In the genomic region with DNA sequence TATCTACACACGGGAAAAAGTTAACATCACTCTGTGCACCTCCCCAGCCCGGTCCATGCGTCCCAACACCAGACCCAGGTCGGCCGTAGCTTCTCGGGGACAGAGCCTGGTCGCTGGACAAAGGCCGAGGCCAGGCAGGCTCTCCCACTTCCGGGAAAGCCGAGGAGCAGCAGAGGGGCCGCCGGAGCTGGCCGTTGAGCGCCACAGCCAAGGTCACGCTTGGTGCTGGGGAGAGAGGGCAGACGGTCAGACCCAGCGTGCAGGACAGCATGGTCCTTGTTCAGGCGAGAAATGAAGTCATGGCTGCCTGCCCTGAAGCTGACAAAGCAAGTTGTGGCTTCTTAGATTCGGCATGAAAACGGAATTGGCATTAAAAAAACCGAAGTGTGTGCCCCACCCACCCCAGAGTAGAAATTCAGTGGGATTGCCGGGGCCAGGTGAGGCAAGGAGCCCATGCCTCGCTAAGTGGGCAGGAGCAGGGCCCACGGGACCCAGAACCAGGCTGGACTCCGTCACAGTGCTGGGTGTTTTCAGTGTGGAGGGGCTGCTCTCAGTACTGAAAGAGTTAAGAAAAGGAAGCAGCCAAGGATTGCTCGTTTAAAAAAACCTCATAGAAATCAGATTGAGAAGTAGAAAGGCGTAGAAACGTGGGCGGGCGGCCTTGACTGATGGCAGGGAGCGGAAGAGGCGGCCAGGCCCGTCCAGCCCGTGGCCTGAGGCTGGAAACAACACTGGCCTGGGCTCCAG, we compare ENCODE assay signal across 1 cellular context.
TF ChIP-seq lines count a peak whose summit lies in the region.

No MANE protein-coding gene starts in this region.

TF ChIP-seq in HepG2, 621 proteins besides CTCF, POLR2A, EP300 and RAD21 (continued from another document and continues in another):
- TF ChIP-seq ZSCAN25 (CRISPR knock-in tag; IDR thresholded peaks at IDR 0.05) (peak; percentile 71), ZNF431 (CRISPR knock-in tag; IDR thresholded peaks at IDR 0.05; ENCODE audit: borderline replicate concordance, low read depth) (no peak; the same call in 1 of the 2 replicates), SATB2 (CRISPR knock-in tag; IDR thresholded peaks at IDR 0.05) (no peak), MIER2 (CRISPR knock-in tag; IDR thresholded peaks at IDR 0.05) (no peak), ZMYM3 (CRISPR knock-in tag; IDR thresholded peaks at IDR 0.05) (peak; percentile 50), SMC3 (IDR thresholded peaks at IDR 0.05; ENCODE audit: low read length) (no peak), NCOR1 (IDR thresholded peaks at IDR 0.05; ENCODE audit: borderline replicate concordance, low read length) (no peak), MZF1 (CRISPR knock-in tag; IDR thresholded peaks at IDR 0.05; ENCODE audit: borderline replicate concordance) (no peak), ZNF781 (CRISPR knock-in tag; IDR thresholded peaks at IDR 0.05; ENCODE audit: borderline replicate concordance, not compliant biosample characterization) (no peak), AGO1 (IDR thresholded peaks at IDR 0.05; ENCODE audit: low read depth, low read length, poor library complexity, severe bottlenecking) (peak; percentile 89), ELF3 (CRISPR knock-in tag; IDR thresholded peaks at IDR 0.05) (peak; percentile 97), ZNF556 (CRISPR knock-in tag; IDR thresholded peaks at IDR 0.05; ENCODE audit: borderline replicate concordance) (no peak; the same call in 1 of the 2 replicates), DR1 (CRISPR knock-in tag; IDR thresholded peaks at IDR 0.05) (peak; percentile 53; the same call in 1 of the 2 replicates), SP4 (CRISPR knock-in tag; IDR thresholded peaks at IDR 0.05) (peak; percentile 82; the same call in 1 of the 2 replicates), ZNF343 (CRISPR knock-in tag; IDR thresholded peaks at IDR 0.05) (no peak), MXD4 (CRISPR knock-in tag; IDR thresholded peaks at IDR 0.05) (peak; percentile 53; the same call in 1 of the 2 replicates), ZFP36L1 (CRISPR knock-in tag; IDR thresholded peaks at IDR 0.05) (peak; percentile 82; the same call in 1 of the 2 replicates), ESRRA (CRISPR knock-in tag; IDR thresholded peaks at IDR 0.05; ENCODE audit: low read depth) (peak; percentile 92)
- TF ChIP-seq, protein P1, sequence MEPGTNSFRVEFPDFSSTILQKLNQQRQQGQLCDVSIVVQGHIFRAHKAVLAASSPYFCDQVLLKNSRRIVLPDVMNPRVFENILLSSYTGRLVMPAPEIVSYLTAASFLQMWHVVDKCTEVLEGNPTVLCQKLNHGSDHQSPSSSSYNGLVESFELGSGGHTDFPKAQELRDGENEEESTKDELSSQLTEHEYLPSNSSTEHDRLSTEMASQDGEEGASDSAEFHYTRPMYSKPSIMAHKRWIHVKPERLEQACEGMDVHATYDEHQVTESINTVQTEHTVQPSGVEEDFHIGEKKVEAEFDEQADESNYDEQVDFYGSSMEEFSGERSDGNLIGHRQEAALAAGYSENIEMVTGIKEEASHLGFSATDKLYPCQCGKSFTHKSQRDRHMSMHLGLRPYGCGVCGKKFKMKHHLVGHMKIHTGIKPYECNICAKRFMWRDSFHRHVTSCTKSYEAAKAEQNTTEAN (CRISPR knock-in tag; conservative IDR thresholded peaks at IDR 0.05): peak; percentile 56; the same call in 1 of the 2 replicates
- TF ChIP-seq, protein P2, sequence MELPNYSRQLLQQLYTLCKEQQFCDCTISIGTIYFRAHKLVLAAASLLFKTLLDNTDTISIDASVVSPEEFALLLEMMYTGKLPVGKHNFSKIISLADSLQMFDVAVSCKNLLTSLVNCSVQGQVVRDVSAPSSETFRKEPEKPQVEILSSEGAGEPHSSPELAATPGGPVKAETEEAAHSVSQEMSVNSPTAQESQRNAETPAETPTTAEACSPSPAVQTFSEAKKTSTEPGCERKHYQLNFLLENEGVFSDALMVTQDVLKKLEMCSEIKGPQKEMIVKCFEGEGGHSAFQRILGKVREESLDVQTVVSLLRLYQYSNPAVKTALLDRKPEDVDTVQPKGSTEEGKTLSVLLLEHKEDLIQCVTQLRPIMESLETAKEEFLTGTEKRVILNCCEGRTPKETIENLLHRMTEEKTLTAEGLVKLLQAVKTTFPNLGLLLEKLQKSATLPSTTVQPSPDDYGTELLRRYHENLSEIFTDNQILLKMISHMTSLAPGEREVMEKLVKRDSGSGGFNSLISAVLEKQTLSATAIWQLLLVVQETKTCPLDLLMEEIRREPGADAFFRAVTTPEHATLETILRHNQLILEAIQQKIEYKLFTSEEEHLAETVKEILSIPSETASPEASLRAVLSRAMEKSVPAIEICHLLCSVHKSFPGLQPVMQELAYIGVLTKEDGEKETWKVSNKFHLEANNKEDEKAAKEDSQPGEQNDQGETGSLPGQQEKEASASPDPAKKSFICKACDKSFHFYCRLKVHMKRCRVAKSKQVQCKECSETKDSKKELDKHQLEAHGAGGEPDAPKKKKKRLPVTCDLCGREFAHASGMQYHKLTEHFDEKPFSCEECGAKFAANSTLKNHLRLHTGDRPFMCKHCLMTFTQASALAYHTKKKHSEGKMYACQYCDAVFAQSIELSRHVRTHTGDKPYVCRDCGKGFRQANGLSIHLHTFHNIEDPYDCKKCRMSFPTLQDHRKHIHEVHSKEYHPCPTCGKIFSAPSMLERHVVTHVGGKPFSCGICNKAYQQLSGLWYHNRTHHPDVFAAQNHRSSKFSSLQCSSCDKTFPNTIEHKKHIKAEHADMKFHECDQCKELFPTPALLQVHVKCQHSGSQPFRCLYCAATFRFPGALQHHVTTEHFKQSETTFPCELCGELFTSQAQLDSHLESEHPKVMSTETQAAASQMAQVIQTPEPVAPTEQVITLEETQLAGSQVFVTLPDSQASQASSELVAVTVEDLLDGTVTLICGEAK (IDR thresholded peaks at IDR 0.05): no peak
- TF ChIP-seq, protein P2 (CRISPR knock-in tag; IDR thresholded peaks at IDR 0.05): peak; percentile 54; the same call in 1 of the 2 replicates
- TF ChIP-seq, protein P3, sequence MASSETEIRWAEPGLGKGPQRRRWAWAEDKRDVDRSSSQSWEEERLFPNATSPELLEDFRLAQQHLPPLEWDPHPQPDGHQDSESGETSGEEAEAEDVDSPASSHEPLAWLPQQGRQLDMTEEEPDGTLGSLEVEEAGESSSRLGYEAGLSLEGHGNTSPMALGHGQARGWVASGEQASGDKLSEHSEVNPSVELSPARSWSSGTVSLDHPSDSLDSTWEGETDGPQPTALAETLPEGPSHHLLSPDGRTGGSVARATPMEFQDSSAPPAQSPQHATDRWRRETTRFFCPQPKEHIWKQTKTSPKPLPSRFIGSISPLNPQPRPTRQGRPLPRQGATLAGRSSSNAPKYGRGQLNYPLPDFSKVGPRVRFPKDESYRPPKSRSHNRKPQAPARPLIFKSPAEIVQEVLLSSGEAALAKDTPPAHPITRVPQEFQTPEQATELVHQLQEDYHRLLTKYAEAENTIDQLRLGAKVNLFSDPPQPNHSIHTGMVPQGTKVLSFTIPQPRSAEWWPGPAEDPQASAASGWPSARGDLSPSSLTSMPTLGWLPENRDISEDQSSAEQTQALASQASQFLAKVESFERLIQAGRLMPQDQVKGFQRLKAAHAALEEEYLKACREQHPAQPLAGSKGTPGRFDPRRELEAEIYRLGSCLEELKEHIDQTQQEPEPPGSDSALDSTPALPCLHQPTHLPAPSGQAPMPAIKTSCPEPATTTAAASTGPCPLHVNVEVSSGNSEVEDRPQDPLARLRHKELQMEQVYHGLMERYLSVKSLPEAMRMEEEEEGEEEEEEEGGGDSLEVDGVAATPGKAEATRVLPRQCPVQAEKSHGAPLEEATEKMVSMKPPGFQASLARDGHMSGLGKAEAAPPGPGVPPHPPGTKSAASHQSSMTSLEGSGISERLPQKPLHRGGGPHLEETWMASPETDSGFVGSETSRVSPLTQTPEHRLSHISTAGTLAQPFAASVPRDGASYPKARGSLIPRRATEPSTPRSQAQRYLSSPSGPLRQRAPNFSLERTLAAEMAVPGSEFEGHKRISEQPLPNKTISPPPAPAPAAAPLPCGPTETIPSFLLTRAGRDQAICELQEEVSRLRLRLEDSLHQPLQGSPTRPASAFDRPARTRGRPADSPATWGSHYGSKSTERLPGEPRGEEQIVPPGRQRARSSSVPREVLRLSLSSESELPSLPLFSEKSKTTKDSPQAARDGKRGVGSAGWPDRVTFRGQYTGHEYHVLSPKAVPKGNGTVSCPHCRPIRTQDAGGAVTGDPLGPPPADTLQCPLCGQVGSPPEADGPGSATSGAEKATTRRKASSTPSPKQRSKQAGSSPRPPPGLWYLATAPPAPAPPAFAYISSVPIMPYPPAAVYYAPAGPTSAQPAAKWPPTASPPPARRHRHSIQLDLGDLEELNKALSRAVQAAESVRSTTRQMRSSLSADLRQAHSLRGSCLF (CRISPR knock-in tag; IDR thresholded peaks at IDR 0.05; ENCODE audit: borderline replicate concordance): no peak
- TF ChIP-seq, protein P4, sequence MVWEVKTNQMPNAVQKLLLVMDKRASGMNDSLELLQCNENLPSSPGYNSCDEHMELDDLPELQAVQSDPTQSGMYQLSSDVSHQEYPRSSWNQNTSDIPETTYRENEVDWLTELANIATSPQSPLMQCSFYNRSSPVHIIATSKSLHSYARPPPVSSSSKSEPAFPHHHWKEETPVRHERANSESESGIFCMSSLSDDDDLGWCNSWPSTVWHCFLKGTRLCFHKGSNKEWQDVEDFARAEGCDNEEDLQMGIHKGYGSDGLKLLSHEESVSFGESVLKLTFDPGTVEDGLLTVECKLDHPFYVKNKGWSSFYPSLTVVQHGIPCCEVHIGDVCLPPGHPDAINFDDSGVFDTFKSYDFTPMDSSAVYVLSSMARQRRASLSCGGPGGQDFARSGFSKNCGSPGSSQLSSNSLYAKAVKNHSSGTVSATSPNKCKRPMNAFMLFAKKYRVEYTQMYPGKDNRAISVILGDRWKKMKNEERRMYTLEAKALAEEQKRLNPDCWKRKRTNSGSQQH (CRISPR knock-in tag; IDR thresholded peaks at IDR 0.05; ENCODE audit: low read depth): peak; percentile 85; the same call in 1 of the 2 replicates
- TF ChIP-seq, protein P5, sequence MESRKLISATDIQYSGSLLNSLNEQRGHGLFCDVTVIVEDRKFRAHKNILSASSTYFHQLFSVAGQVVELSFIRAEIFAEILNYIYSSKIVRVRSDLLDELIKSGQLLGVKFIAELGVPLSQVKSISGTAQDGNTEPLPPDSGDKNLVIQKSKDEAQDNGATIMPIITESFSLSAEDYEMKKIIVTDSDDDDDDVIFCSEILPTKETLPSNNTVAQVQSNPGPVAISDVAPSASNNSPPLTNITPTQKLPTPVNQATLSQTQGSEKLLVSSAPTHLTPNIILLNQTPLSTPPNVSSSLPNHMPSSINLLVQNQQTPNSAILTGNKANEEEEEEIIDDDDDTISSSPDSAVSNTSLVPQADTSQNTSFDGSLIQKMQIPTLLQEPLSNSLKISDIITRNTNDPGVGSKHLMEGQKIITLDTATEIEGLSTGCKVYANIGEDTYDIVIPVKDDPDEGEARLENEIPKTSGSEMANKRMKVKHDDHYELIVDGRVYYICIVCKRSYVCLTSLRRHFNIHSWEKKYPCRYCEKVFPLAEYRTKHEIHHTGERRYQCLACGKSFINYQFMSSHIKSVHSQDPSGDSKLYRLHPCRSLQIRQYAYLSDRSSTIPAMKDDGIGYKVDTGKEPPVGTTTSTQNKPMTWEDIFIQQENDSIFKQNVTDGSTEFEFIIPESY (CRISPR knock-in tag; IDR thresholded peaks at IDR 0.05): peak; percentile 71
- TF ChIP-seq, protein P6, sequence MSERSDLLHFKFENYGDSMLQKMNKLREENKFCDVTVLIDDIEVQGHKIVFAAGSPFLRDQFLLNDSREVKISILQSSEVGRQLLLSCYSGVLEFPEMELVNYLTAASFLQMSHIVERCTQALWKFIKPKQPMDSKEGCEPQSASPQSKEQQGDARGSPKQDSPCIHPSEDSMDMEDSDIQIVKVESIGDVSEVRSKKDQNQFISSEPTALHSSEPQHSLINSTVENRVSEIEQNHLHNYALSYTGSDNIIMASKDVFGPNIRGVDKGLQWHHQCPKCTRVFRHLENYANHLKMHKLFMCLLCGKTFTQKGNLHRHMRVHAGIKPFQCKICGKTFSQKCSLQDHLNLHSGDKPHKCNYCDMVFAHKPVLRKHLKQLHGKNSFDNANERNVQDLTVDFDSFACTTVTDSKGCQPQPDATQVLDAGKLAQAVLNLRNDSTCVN (CRISPR knock-in tag; IDR thresholded peaks at IDR 0.05; ENCODE audit: borderline replicate concordance): no peak
- TF ChIP-seq, protein P7, sequence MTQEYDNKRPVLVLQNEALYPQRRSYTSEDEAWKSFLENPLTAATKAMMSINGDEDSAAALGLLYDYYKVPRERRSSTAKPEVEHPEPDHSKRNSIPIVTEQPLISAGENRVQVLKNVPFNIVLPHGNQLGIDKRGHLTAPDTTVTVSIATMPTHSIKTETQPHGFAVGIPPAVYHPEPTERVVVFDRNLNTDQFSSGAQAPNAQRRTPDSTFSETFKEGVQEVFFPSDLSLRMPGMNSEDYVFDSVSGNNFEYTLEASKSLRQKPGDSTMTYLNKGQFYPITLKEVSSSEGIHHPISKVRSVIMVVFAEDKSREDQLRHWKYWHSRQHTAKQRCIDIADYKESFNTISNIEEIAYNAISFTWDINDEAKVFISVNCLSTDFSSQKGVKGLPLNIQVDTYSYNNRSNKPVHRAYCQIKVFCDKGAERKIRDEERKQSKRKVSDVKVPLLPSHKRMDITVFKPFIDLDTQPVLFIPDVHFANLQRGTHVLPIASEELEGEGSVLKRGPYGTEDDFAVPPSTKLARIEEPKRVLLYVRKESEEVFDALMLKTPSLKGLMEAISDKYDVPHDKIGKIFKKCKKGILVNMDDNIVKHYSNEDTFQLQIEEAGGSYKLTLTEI (CRISPR knock-in tag; conservative IDR thresholded peaks at IDR 0.05): no peak
- TF ChIP-seq, protein P8, sequence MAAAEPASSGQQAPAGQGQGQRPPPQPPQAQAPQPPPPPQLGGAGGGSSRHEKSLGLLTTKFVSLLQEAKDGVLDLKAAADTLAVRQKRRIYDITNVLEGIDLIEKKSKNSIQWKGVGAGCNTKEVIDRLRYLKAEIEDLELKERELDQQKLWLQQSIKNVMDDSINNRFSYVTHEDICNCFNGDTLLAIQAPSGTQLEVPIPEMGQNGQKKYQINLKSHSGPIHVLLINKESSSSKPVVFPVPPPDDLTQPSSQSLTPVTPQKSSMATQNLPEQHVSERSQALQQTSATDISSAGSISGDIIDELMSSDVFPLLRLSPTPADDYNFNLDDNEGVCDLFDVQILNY (CRISPR knock-in tag; conservative IDR thresholded peaks at IDR 0.05): no peak
